ENCODE assay signal across 16 cellular contexts in genomic region chr1:239947789-239948188, GRCh38.
"Had no signal": no experiment of that assay in that cellular context is flagged by ENCODE, and none has a peak within 500 bp of the region (broad histone marks: within the 10 kb centered on the region; RNA-seq: fewer than 3 reads in every experiment).

No MANE protein-coding gene starts in this region.

- H3K4me3 ChIP-seq: gastroesophageal sphincter, prostate gland, right lobe of liver had no signal

- H3K9me3 ChIP-seq: gastroesophageal sphincter, prostate gland, right lobe of liver had no signal

- H3K27ac ChIP-seq: brain microvascular endothelial cell, gastroesophageal sphincter, prostate gland, right lobe of liver, WERI-Rb-1 had no signal

- H3K4me1 ChIP-seq: gastroesophageal sphincter, prostate gland had no signal

- DNase-seq: activated CD4-positive, alpha-beta T cell treated with anti-CD3 and anti-CD28 coated beads for 4 hours; activated CD8-positive, alpha-beta T cell treated with anti-CD3 and anti-CD28 coated beads for 36 hours; activated effector memory CD4-positive, alpha-beta T cell treated with anti-CD3 and anti-CD28 coated beads, Interleukin-2, amount 50 U/mL, for 16 hours; activated T-cell treated with anti-CD3 and anti-CD28 coated beads, Interleukin-2, amount 50 U/mL, for 48 hours; anterior cingulate cortex; brain microvascular endothelial cell; dermis blood vessel endothelial cell; islet precursor cell; midbrain; right lobe of liver; stimulated activated CD4-positive, alpha-beta T cell treated with anti-CD3 and anti-CD28 coated beads, Interleukin-1b, Interleukin-23, amount 100 ng/mL, for 48 hours; stimulated activated naive CD8-positive, alpha-beta T cell treated with anti-CD3 and anti-CD28 coated beads, Interleukin-15, amount 100 ng/mL, for 72 hours; WERI-Rb-1 had no signal

- H3K36me3 ChIP-seq: brain microvascular endothelial cell, gastroesophageal sphincter, prostate gland, right lobe of liver, WERI-Rb-1 had no signal

- ATAC-seq: activated CD8-positive, alpha-beta T cell treated with anti-CD3 and anti-CD28 coated beads for 36 hours; activated naive CD4-positive, alpha-beta T cell treated with anti-CD3 and anti-CD28 coated beads, Interleukin-2, amount 50 U/mL, for 72 hours; gastroesophageal sphincter; right lobe of liver; stimulated activated naive CD8-positive, alpha-beta T cell treated with anti-CD3 and anti-CD28 coated beads, Interleukin-15, amount 100 ng/mL, for 72 hours had no signal

- H3K27me3 ChIP-seq: brain microvascular endothelial cell, gastroesophageal sphincter, right lobe of liver had no signal
